ENCODE assay signal across 7 cellular contexts in the genomic region with DNA sequence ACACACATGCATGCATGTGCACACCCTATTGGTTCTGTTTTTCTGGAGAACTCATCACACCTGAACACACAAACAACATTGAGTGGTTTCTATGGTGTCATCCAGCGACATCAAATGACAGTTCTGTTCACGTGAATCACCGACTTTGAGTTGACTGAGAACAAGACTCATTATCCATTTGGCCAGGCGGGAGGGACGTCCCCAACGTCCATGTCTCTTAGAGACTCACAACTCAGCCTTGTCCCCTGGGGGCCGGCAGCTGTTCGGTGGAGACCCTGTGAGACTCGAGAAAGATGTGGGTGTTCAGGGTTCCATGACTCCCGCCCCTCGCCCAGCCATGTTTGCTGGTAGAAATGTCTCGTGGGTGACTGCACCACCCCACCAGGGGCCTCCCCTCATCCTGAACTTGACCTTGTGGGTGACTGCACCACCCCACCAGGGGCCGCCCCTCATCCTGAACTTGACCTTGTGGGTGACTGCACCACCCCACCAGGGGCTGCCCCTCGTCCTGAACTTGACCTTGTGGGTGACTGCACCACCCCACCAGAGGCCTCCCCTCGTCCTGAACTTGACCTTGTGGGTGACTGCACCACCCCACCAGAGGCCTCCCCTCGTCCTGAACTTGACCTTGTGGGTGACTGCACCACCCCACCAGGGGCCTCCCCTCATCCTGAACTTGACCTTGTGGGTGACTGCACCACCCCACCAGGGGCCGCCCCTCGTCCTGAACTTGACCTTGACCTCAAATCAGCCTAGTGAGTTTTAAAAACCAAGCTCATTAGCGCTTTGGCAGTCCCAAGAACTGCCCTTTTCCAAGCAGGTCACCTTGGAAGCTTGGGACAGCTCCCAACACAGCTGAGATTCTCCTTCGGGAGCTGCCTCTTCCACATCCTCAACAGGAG.
A peak's percentile ranks its signal among the peaks of the same experiment; 100 is the strongest.
DNase-seq lines count a peak whose midpoint lies in the region; ATAC-seq, FAIRE-seq and TF ChIP-seq lines count a peak whose summit lies in the region.
"Not testable (repeated sequence)": the region's sequence is repeated elsewhere in the genome, so short reads cannot be mapped to it uniquely, and the experiment has no call there.

No MANE protein-coding gene starts in this region.

- POLR2A ChIA-PET in GM12878 (lab: Charles Lee): not testable (repeated sequence)

- H3K4me2 ChIP-seq in GM12878 (ENCODE audit: control insufficient read depth, insufficient read depth): not testable (repeated sequence)

- H3K9ac ChIP-seq in GM12878 (ENCODE audit: control insufficient read depth, insufficient read depth, low read length): not testable (repeated sequence)

- H4K20me1 ChIP-seq in GM12878 (ENCODE audit: control insufficient read depth, insufficient read depth): not testable (repeated sequence)

- not testable (repeated sequence) for H3K36me3 Mint-ChIP-seq in stimulated activated memory B cell treated with anti-CD40 and anti-IgM and Interleukin-4, amounts not matched to agents 10 μg/mL and 1 μg/mL and 100 μg/mL, for 72 hours

- not testable (repeated sequence) for H3K36me3 ChIP-seq in GM12878 (ENCODE audit: control insufficient read depth in 2 of 2, insufficient read depth in 2 of 2, low read length in 1 of 2)

- not testable (repeated sequence) for H2AFZ ChIP-seq in GM12878 (ENCODE audit: control insufficient read depth, low read depth, low read length)

- SMC1A ChIA-PET in GM12878 (lab: Charles Lee; ENCODE audit: uncharacterized antibody, unreplicated experiment): interaction anchor here (0.5 kb wide), 1 partner anchor 45 kb away, joined by 3 read pairs; no protein-coding TSS in a partner anchor

- TF ChIP-seq POLR2A in GM12878 (IDR thresholded peaks at IDR 0.05; ENCODE audit: low read depth, low read length): not testable (repeated sequence)

- H3K27ac ChIP-seq in GM12878 (ENCODE audit: control insufficient read depth, insufficient read depth): not testable (repeated sequence)

- CTCF ChIA-PET in GM12878 (lab: Yijun Ruan, JAX): not testable (repeated sequence)

- peak; percentile 53 for ATAC-seq in GM19025 (IDR thresholded peaks at IDR 0.05; ENCODE audit: low read depth, unreplicated experiment)
- peak; percentile 60 for ATAC-seq in GM21723 (IDR thresholded peaks at IDR 0.05; ENCODE audit: unreplicated experiment)
- peak; percentile 67 for ATAC-seq in HG02763 (IDR thresholded peaks at IDR 0.05; ENCODE audit: unreplicated experiment)
- ATAC-seq in HG03354 (IDR thresholded peaks at IDR 0.05; ENCODE audit: poor library complexity, severe bottlenecking, unreplicated experiment): peak; percentile 52
- peak; percentile 89 for ATAC-seq in GM12878
- peak; percentile 86 for ATAC-seq in stimulated activated memory B cell treated with anti-CD40 and anti-IgM and Interleukin-4, amounts not matched to agents 10 μg/mL and 1 μg/mL and 100 μg/mL, for 72 hours

- WGBS in GM12878 (ENCODE audit: insufficient coverage, insufficient replicate concordance, low lambda C conversion rate, missing lambda C conversion rate): 9% methylated on average over 15 of the region's 20 CpGs

- not testable (repeated sequence) for H3K9me3 ChIP-seq in GM12878 (replicated peaks; ENCODE audit: control insufficient read depth, insufficient read depth, low read length)

- in situ Hi-C loops in GM12878 (cut with MboI): not testable (repeated sequence)

- H3K27me3 ChIP-seq in GM12878 (replicated peaks in 1 of 2; ENCODE audit: control insufficient read depth in 2 of 2, insufficient read depth in 2 of 2, low read length in 1 of 2): not testable (repeated sequence)

- intact Hi-C loops in GM12878 (cut with micrococcal nuclease; ENCODE audit: unreplicated experiment): not testable (repeated sequence)

- H3K27ac Mint-ChIP-seq in stimulated activated memory B cell treated with anti-CD40 and anti-IgM and Interleukin-4, amounts not matched to agents 10 μg/mL and 1 μg/mL and 100 μg/mL, for 72 hours: not testable (repeated sequence)

- not testable (repeated sequence) for H3K79me2 ChIP-seq in GM12878 (ENCODE audit: control insufficient read depth, insufficient read depth, low read length)

- FAIRE-seq in GM12878 (lab: Jason Lieb, UNC): not testable (repeated sequence)

- TF ChIP-seq CTCF in GM12865 (IDR thresholded peaks at IDR 0.05; ENCODE audit: insufficient read depth, low read depth, low read length, missing control alignments); GM12878 (IDR thresholded peaks at IDR 0.05 in 2 of 3, conservative IDR thresholded peaks at IDR 0.05 in 1 of 3; ENCODE audit: control insufficient read depth in 2 of 3, extremely low read depth in 1 of 3, insufficient read depth in 1 of 3, low read depth in 3 of 3, low read length in 3 of 3): not testable (repeated sequence)

- peak; percentile 36 to 63; a peak in 1 of 4 replicates for TF ChIP-seq EP300 in GM12878 (IDR thresholded peaks at IDR 0.05; ENCODE audit: borderline replicate concordance in 1 of 2, control insufficient read depth in 1 of 2, low read depth in 2 of 2, low read length in 2 of 2)

- peak; percentile 21 for DNase-seq in GM12865 (ENCODE audit: low read depth)
- DNase-seq in GM12878 (ENCODE audit: low read depth, low spot score): peak; percentile 13

- not testable (repeated sequence) for H3K4me3 Mint-ChIP-seq in stimulated activated memory B cell treated with anti-CD40 and anti-IgM and Interleukin-4, amounts not matched to agents 10 μg/mL and 1 μg/mL and 100 μg/mL, for 72 hours

- TF ChIP-seq RAD21 in GM12878 (IDR thresholded peaks at IDR 0.05; ENCODE audit: insufficient read depth, low read depth, low read length): not testable (repeated sequence)

- H3K4me1 ChIP-seq in GM12878 (ENCODE audit: control insufficient read depth, insufficient read depth, low read length): not testable (repeated sequence)

- BruUV-seq in GM12878 (replicated peaks; lab: Mats Ljungman, UMichigan): not testable (repeated sequence)

- RAD21 ChIA-PET in GM12878 (lab: Charles Lee; ENCODE audit: unreplicated experiment): not testable (repeated sequence)

- H3K27me3 Mint-ChIP-seq in stimulated activated memory B cell treated with anti-CD40 and anti-IgM and Interleukin-4, amounts not matched to agents 10 μg/mL and 1 μg/mL and 100 μg/mL, for 72 hours: peaks cover 21% of the 10 kb centered on the region

- H3K9me3 Mint-ChIP-seq in stimulated activated memory B cell treated with anti-CD40 and anti-IgM and Interleukin-4, amounts not matched to agents 10 μg/mL and 1 μg/mL and 100 μg/mL, for 72 hours: not testable (repeated sequence)

- H3K4me3 ChIP-seq in GM12865 (ENCODE audit: low read depth, low read length); GM12878: not testable (repeated sequence)

- H3K4me1 Mint-ChIP-seq in stimulated activated memory B cell treated with anti-CD40 and anti-IgM and Interleukin-4, amounts not matched to agents 10 μg/mL and 1 μg/mL and 100 μg/mL, for 72 hours: not testable (repeated sequence)

TF ChIP-seq in GM12878, 131 proteins besides CTCF, POLR2A, EP300 and RAD21:
- peak; percentile 49; the same call in 1 of the 2 replicates for TF ChIP-seq NR2F1 (conservative IDR thresholded peaks at IDR 0.05)
- peak; percentile 67 for TF ChIP-seq ATF7 (IDR thresholded peaks at IDR 0.05; ENCODE audit: low read depth)
- TF ChIP-seq PKNOX1 (IDR thresholded peaks at IDR 0.05): peak; percentile 74
- TF ChIP-seq RUNX3 (IDR thresholded peaks at IDR 0.05; ENCODE audit: low read length): 0 out of 2 replicates have a peak, but pooled peaks have one; percentile 10
- peak; percentile 83 for TF ChIP-seq SKIL (IDR thresholded peaks at IDR 0.05; ENCODE audit: low read depth, poor library complexity, severe bottlenecking)
- peak; percentile 63; the same call in 1 of the 2 replicates for TF ChIP-seq TCF12 (IDR thresholded peaks at IDR 0.05; ENCODE audit: low read depth, low read length)
- TF ChIP-seq BCL11A (IDR thresholded peaks at IDR 0.05; ENCODE audit: low read depth, low read length): peak; percentile 73
- peak; percentile 73; the same call in 1 of the 2 replicates for TF ChIP-seq MTA2 (IDR thresholded peaks at IDR 0.05; ENCODE audit: low read depth)
- peak; percentile 88 for TF ChIP-seq MEF2B (IDR thresholded peaks at IDR 0.05; ENCODE audit: partially characterized antibody, poor library complexity, severe bottlenecking)
- peak; percentile 78 to 91 for TF ChIP-seq BHLHE40 (IDR thresholded peaks at IDR 0.05; ENCODE audit: borderline replicate concordance in 1 of 2, low read depth in 2 of 2, low read length in 1 of 2)
